Comparison of ENCODE assay signal across 21 cellular contexts in the genomic region with DNA sequence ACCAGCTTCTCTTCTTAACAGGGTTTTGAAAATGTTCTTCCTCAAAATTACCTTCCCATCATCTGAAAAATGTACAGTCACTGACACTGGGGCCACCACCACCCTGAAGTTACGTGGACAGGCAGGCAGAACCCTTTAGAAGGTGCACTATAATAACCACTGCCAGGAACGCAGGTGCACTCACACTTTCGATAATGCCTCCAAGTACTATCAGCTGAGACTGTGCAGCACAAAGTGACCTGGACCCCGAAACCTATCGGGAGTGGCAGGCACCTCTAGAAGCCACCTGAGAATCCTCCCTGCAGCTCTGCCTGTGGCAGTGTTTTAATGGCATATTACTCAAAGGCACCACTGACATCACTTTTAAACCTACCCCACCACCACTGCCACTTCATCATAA.
"Had no signal": no experiment of that assay in that cellular context is flagged by ENCODE, and none has a peak within 500 bp of the region (broad histone marks: within the 10 kb centered on the region; RNA-seq: fewer than 3 reads in every experiment).

No MANE protein-coding gene starts in this region.

- H3K9me3 Mint-ChIP-seq: activated B cell treated with CpG ODN at 0.5 μM for 24 hours; activated naive CD4-positive, alpha-beta T cell treated with anti-CD3 and anti-CD28 coated beads, Interleukin-2, amount 10 ng/mL, durations not matched to agents 7 days and 5 days; activated naive CD8-positive, alpha-beta T cell treated with anti-CD3 and anti-CD28 coated beads, Interleukin-2, amount 10 ng/mL, durations not matched to agents 7 days and 5 days; activated T-helper 1 cell treated with anti-CD3 and anti-CD28 coated beads, Interleukin-12 subunit alpha, Interleukin-12 subunit beta, Interleukin-2, Interleukin-4 antibody, amounts not matched to agents 30 ng/mL and 10 ng/mL and 1 ng/mL, durations not matched to agents 14 hours and 24 hours and 36 hours; neural crest cell; T-helper 2 cell treated with Interferon-gamma antibody and Interleukin-4, amounts not matched to agents 5 μg/mL and 100 μg/mL, for 36 hours had no signal

- H3K27me3 Mint-ChIP-seq: activated B cell treated with CpG ODN at 0.5 μM for 24 hours; activated naive CD4-positive, alpha-beta T cell treated with anti-CD3 and anti-CD28 coated beads, Interleukin-2, amount 10 ng/mL, durations not matched to agents 7 days and 5 days; activated naive CD8-positive, alpha-beta T cell treated with anti-CD3 and anti-CD28 coated beads, Interleukin-2, amount 10 ng/mL, durations not matched to agents 7 days and 5 days had no signal

- H3K4me3 ChIP-seq: coronary artery, dorsolateral prefrontal cortex, left ventricle myocardium inferior, lung, spleen, testis, transverse colon had no signal

- H3K27ac ChIP-seq: brain microvascular endothelial cell, coronary artery, dorsolateral prefrontal cortex, left ventricle myocardium inferior, testis, transverse colon had no signal

- H3K27ac Mint-ChIP-seq: activated B cell treated with CpG ODN at 0.5 μM for 24 hours; activated naive CD4-positive, alpha-beta T cell treated with anti-CD3 and anti-CD28 coated beads, Interleukin-2, amount 10 ng/mL, durations not matched to agents 7 days and 5 days; activated naive CD8-positive, alpha-beta T cell treated with anti-CD3 and anti-CD28 coated beads, Interleukin-2, amount 10 ng/mL, durations not matched to agents 7 days and 5 days; T-helper 2 cell treated with Interferon-gamma antibody and Interleukin-4, amounts not matched to agents 5 μg/mL and 100 μg/mL, for 36 hours had no signal

- H3K36me3 ChIP-seq: brain microvascular endothelial cell, left ventricle myocardium inferior, spleen, transverse colon had no signal

- DNase-seq: activated B cell treated with CpG ODN at 0.5 μM for 24 hours; activated CD4-positive, alpha-beta T cell treated with anti-CD3 and anti-CD28 coated beads, Interleukin-2, amount 50 U/mL, for 4 hours; activated gamma-delta T cell; activated naive CD4-positive, alpha-beta T cell treated with anti-CD3 and anti-CD28 coated beads, Interleukin-2, amount 10 ng/mL, durations not matched to agents 7 days and 5 days; activated naive CD8-positive, alpha-beta T cell treated with anti-CD3 and anti-CD28 coated beads, Interleukin-2, amount 10 ng/mL, durations not matched to agents 7 days and 5 days; brain microvascular endothelial cell; dorsolateral prefrontal cortex; effector memory CD4-positive, alpha-beta T cell; left ventricle myocardium inferior; mesendoderm; occipital lobe; right cardiac atrium; spleen; stimulated activated naive CD4-positive, alpha-beta T cell treated with Interleukin-2 at 50 U/mL for 16 hours; testis; transverse colon had no signal

- H3K9me3 ChIP-seq: left ventricle myocardium inferior, spleen, testis, transverse colon had no signal

- H3K4me3 Mint-ChIP-seq: activated B cell treated with CpG ODN at 0.5 μM for 24 hours; activated naive CD4-positive, alpha-beta T cell treated with anti-CD3 and anti-CD28 coated beads, Interleukin-2, amount 10 ng/mL, durations not matched to agents 7 days and 5 days; activated naive CD8-positive, alpha-beta T cell treated with anti-CD3 and anti-CD28 coated beads, Interleukin-2, amount 10 ng/mL, durations not matched to agents 7 days and 5 days; activated T-helper 1 cell treated with anti-CD3 and anti-CD28 coated beads, Interleukin-12 subunit alpha, Interleukin-12 subunit beta, Interleukin-2, Interleukin-4 antibody, amounts not matched to agents 30 ng/mL and 10 ng/mL and 1 ng/mL, durations not matched to agents 14 hours and 24 hours and 36 hours; neural crest cell; T-helper 2 cell treated with Interferon-gamma antibody and Interleukin-4, amounts not matched to agents 5 μg/mL and 100 μg/mL, for 36 hours had no signal

- ATAC-seq: right cardiac atrium had no signal

- H3K27me3 ChIP-seq: brain microvascular endothelial cell, dorsolateral prefrontal cortex, spleen, testis, transverse colon had no signal
